In genomic region chr9:127874301-127875216, GRCh38 we compare ENCODE assay signal across 13 cellular contexts. TPM values are rescaled to one million over a fixed set of nuclear protein-coding genes. Genes with fewer than 3 reads are reported as not detected.
DNase-seq lines count a peak whose midpoint lies in the region; ATAC-seq and TF ChIP-seq lines count a peak whose summit lies in the region.
"Had no signal": no experiment of that assay in that cellular context is flagged by ENCODE, and none has a peak within 500 bp of the region (broad histone marks: within the 10 kb centered on the region; RNA-seq: fewer than 3 reads in every experiment).

No MANE protein-coding gene starts in this region.

- ATAC-seq in gastrocnemius medialis, result peak in 1 of 2 donors; percentile 33
- ATAC-seq in GM21423 (IDR thresholded peaks at IDR 0.05; ENCODE audit: unreplicated experiment), result no peak
- ATAC-seq in activated CD8-positive, alpha-beta T cell treated with anti-CD3 and anti-CD28 coated beads, Interleukin-2, amount 10 ng/mL, durations not matched to agents 7 days and 5 days, result no peak

- peaks cover 9% of the 10 kb centered on the region for H3K4me1 Mint-ChIP-seq in MCF 10A (ENCODE audit: insufficient read depth, unreplicated experiment)
- H3K4me1 Mint-ChIP-seq in activated CD4-positive, alpha-beta T cell treated with anti-CD3 and anti-CD28 coated beads, Interleukin-2, amount 10 ng/mL, durations not matched to agents 7 days and 5 days, result peaks cover 3% of the 10 kb centered on the region
- H3K4me1 Mint-ChIP-seq in activated CD8-positive, alpha-beta T cell treated with anti-CD3 and anti-CD28 coated beads, Interleukin-2, amount 10 ng/mL, durations not matched to agents 7 days and 5 days (ENCODE audit: low read depth), result peaks cover 6% of the 10 kb centered on the region

- no peaks in the 10 kb centered on the region for H3K9me3 ChIP-seq in BLaER1
- H3K9me3 ChIP-seq in right atrium auricular region, result no peaks in the 10 kb centered on the region
- H3K9me3 ChIP-seq in gastrocnemius medialis, result no peaks in the 10 kb centered on the region

- peak overlapping the region; percentile 63 for H3K27ac Mint-ChIP-seq in MCF 10A (ENCODE audit: low read depth, unreplicated experiment)
- H3K27ac Mint-ChIP-seq in activated CD4-positive, alpha-beta T cell treated with anti-CD3 and anti-CD28 coated beads, Interleukin-2, amount 10 ng/mL, durations not matched to agents 7 days and 5 days, result no peak overlapping the region
- H3K27ac Mint-ChIP-seq in activated CD8-positive, alpha-beta T cell treated with anti-CD3 and anti-CD28 coated beads, Interleukin-2, amount 10 ng/mL, durations not matched to agents 7 days and 5 days, result no peak overlapping the region
- H3K27ac Mint-ChIP-seq: immature natural killer cell had no signal

- CTCF ChIA-PET in MCF 10A (lab: Yijun Ruan, JAX), result interaction anchor here (0.7 to 1.9 kb wide), 7 partner anchors 21 to 139 kb away, joined by 3 to 7 read pairs (median 4); partner anchors contain the start of gene TOR2A
- CTCF ChIA-PET in activated CD4-positive, alpha-beta T cell treated with anti-CD3 and anti-CD28 coated beads, Interleukin-2, amount 10 ng/mL, durations not matched to agents 7 days and 5 days (lab: Charles Lee), result interaction anchor here (1.1 to 2.4 kb wide), 2 partner anchors 11 to 139 kb away, joined by 3 to 11 read pairs; partner anchors contain the start of gene TOR2A
- CTCF ChIA-PET in activated CD8-positive, alpha-beta T cell treated with anti-CD3 and anti-CD28 coated beads, Interleukin-2, amount 10 ng/mL, durations not matched to agents 7 days and 5 days (lab: Charles Lee), result interaction anchor here (0.8 kb wide), 1 partner anchor 46 kb away, joined by 3 read pairs; no protein-coding TSS in a partner anchor

- H3K4me1 ChIP-seq in BLaER1, result peaks cover 88% of the 10 kb centered on the region
- H3K4me1 ChIP-seq in right atrium auricular region, result peaks cover 2 to 64% of the 10 kb centered on the region in 2 donors
- H3K4me1 ChIP-seq in gastrocnemius medialis, result peaks cover 47 to 48% of the 10 kb centered on the region in 2 donors

- no TSS peak for BruUV-seq in MCF 10A (replicated peaks; lab: Mats Ljungman, UMichigan)

- peak overlapping the region; percentile 46 for H3K9ac ChIP-seq in BLaER1

- H3K4me3 ChIP-seq in BLaER1 (no peak overlapping the region), right atrium auricular region (peak overlapping the region; percentile 76 to 77), gastrocnemius medialis (peak overlapping the region; percentile 18 to 70 (median 36))

- TF ChIP-seq CTCF in MCF 10A (IDR thresholded peaks at IDR 0.05; ENCODE audit: unreplicated experiment) (no peak), right atrium auricular region (IDR thresholded peaks at IDR 0.05) (no peak), gastrocnemius medialis (IDR thresholded peaks at IDR 0.05 in 4 of 5, conservative IDR thresholded peaks at IDR 0.05 in 1 of 5) (no peak)

- peak overlapping the region; percentile 72 for H3K4me3 Mint-ChIP-seq in MCF 10A (ENCODE audit: unreplicated experiment)
- no peak overlapping the region for H3K4me3 Mint-ChIP-seq in activated CD4-positive, alpha-beta T cell treated with anti-CD3 and anti-CD28 coated beads, Interleukin-2, amount 10 ng/mL, durations not matched to agents 7 days and 5 days
- no peak overlapping the region for H3K4me3 Mint-ChIP-seq in activated CD8-positive, alpha-beta T cell treated with anti-CD3 and anti-CD28 coated beads, Interleukin-2, amount 10 ng/mL, durations not matched to agents 7 days and 5 days
- H3K4me3 Mint-ChIP-seq: immature natural killer cell had no signal

- H3K27me3 ChIP-seq in BLaER1 (peaks cover 23% of the 10 kb centered on the region), right atrium auricular region (no peaks in the 10 kb centered on the region), gastrocnemius medialis (no peaks in the 10 kb centered on the region)

- H3K9me3 Mint-ChIP-seq in MCF 10A (ENCODE audit: unreplicated experiment), result no peaks in the 10 kb centered on the region
- no peaks in the 10 kb centered on the region for H3K9me3 Mint-ChIP-seq in activated CD4-positive, alpha-beta T cell treated with anti-CD3 and anti-CD28 coated beads, Interleukin-2, amount 10 ng/mL, durations not matched to agents 7 days and 5 days
- H3K9me3 Mint-ChIP-seq in activated CD8-positive, alpha-beta T cell treated with anti-CD3 and anti-CD28 coated beads, Interleukin-2, amount 10 ng/mL, durations not matched to agents 7 days and 5 days (ENCODE audit: insufficient read depth), result no peaks in the 10 kb centered on the region
- H3K9me3 Mint-ChIP-seq: immature natural killer cell, neural crest cell had no signal

- H3K4me2 ChIP-seq in BLaER1, result peak overlapping the region; percentile 78

- no peaks in the 10 kb centered on the region for H3K27me3 Mint-ChIP-seq in MCF 10A (ENCODE audit: insufficient read depth, unreplicated experiment)
- H3K27me3 Mint-ChIP-seq in activated CD4-positive, alpha-beta T cell treated with anti-CD3 and anti-CD28 coated beads, Interleukin-2, amount 10 ng/mL, durations not matched to agents 7 days and 5 days, result peaks cover 4% of the 10 kb centered on the region
- peaks cover 3% of the 10 kb centered on the region for H3K27me3 Mint-ChIP-seq in activated CD8-positive, alpha-beta T cell treated with anti-CD3 and anti-CD28 coated beads, Interleukin-2, amount 10 ng/mL, durations not matched to agents 7 days and 5 days (ENCODE audit: low read depth)

- H3K27ac ChIP-seq in BLaER1 (peak overlapping the region; percentile 64), right atrium auricular region (peak overlapping the region; percentile 93 to 94), gastrocnemius medialis (peak overlapping the region; percentile 86 to 96 (median 91))

- POLR2A ChIA-PET in MCF 10A (lab: Yijun Ruan, JAX), result interaction anchor here (0.7 to 2.3 kb wide), 9 partner anchors 24 to 134 kb away, joined by 3 to 8 read pairs (median 3); partner anchors contain the start of genes FPGS and ST6GALNAC4
- POLR2A ChIA-PET in activated CD4-positive, alpha-beta T cell treated with anti-CD3 and anti-CD28 coated beads, Interleukin-2, amount 10 ng/mL, durations not matched to agents 7 days and 5 days (lab: Charles Lee), result no interaction called here
- POLR2A ChIA-PET in activated CD8-positive, alpha-beta T cell treated with anti-CD3 and anti-CD28 coated beads, Interleukin-2, amount 10 ng/mL, durations not matched to agents 7 days and 5 days (lab: Charles Lee), result no interaction called here

- intact Hi-C loops in MCF 10A (cut with micrococcal nuclease) (loop anchor here (1.0 kb wide), 1 partner anchor 47 kb away; no protein-coding TSS in a partner anchor), gastrocnemius medialis (cut with DNase I; ENCODE audit: low total_unique reads) (loop anchor here (5.0 kb wide), 3 partner anchors 87 to 287 kb away; partner anchors contain the start of gene CDK9)

- TF ChIP-seq POLR2A in gastrocnemius medialis (IDR thresholded peaks at IDR 0.05), result no peak

- H3K36me3 Mint-ChIP-seq in MCF 10A (ENCODE audit: insufficient read depth, unreplicated experiment), result peaks cover 11% of the 10 kb centered on the region
- no peaks in the 10 kb centered on the region for H3K36me3 Mint-ChIP-seq in activated CD4-positive, alpha-beta T cell treated with anti-CD3 and anti-CD28 coated beads, Interleukin-2, amount 10 ng/mL, durations not matched to agents 7 days and 5 days (ENCODE audit: low read depth)
- peaks cover 3% of the 10 kb centered on the region for H3K36me3 Mint-ChIP-seq in activated CD8-positive, alpha-beta T cell treated with anti-CD3 and anti-CD28 coated beads, Interleukin-2, amount 10 ng/mL, durations not matched to agents 7 days and 5 days (ENCODE audit: low read depth)

- peak; percentile 72 for DNase-seq in MCF 10A (ENCODE audit: unreplicated experiment)
- no peak for DNase-seq in right atrium auricular region (ENCODE audit: low spot score)
- DNase-seq in gastrocnemius medialis, result peak in 1 of 2 donors; percentile 47
- DNase-seq in activated CD4-positive, alpha-beta T cell treated with anti-CD3 and anti-CD28 coated beads, Interleukin-2, amount 10 ng/mL, durations not matched to agents 7 days and 5 days, result no peak
- no peak for DNase-seq in activated CD8-positive, alpha-beta T cell treated with anti-CD3 and anti-CD28 coated beads, Interleukin-2, amount 10 ng/mL, durations not matched to agents 7 days and 5 days
- DNase-seq in NCI-H1048 (lab: John Stamatoyannopoulos, UW), result no peak
- DNase-seq: activated T-cell treated with anti-CD3 and anti-CD28 coated beads for 4 hours; amniotic stem cell; immature natural killer cell; stimulated activated CD4-positive, alpha-beta T cell treated with anti-CD3 and anti-CD28 coated beads, Interleukin-1b, Interleukin-23, amount 100 ng/mL, for 48 hours had no signal

- H4K20me1 ChIP-seq in BLaER1, result no peaks in the 10 kb centered on the region

- in situ Hi-C loops in gastrocnemius medialis (cut with MboI; ENCODE audit: low sequenced_read_pairs in 4 of 4), result loop anchor here in 1 of 4 donors (5.0 kb wide), 1 partner anchor 137 kb away; the partner anchor contains the start of gene TOR2A

- peaks cover 3% of the 10 kb centered on the region; the same call in 1 of the 2 replicates for H3K36me3 ChIP-seq in BLaER1
- peaks cover 33% of the 10 kb centered on the region for H3K36me3 ChIP-seq in right atrium auricular region
- H3K36me3 ChIP-seq in gastrocnemius medialis, result peaks cover 0 to 30% of the 10 kb centered on the region in 2 donors

RNA-seq across cellular contexts. Expression of gene AK1, which starts 2.9 kb away (rescaled TPM):
- total RNA-seq in MCF 10A (2022) (75.9 and 94.3 TPM in 2 replicates), right atrium auricular region (100 to 1,000 TPM; 263 to 398 TPM), gastrocnemius medialis (100 to 1,000 TPM; 240 to 489 (median 359) TPM)
- 10 to 100 TPM; 53.7 to 62.3 TPM for total RNA-seq in activated CD4-positive, alpha-beta T cell treated with anti-CD3 and anti-CD28 coated beads, Interleukin-2, amount 10 ng/mL, durations not matched to agents 7 days and 5 days
- 10 to 100 TPM; 22.4 to 30.4 TPM for total RNA-seq in activated CD8-positive, alpha-beta T cell treated with anti-CD3 and anti-CD28 coated beads, Interleukin-2, amount 10 ng/mL, durations not matched to agents 7 days and 5 days

RNA-seq across cellular contexts. Expression of gene ENG, which starts 20.1 kb away (rescaled TPM):
- 19.2 and 22.1 TPM in 2 replicates for total RNA-seq in MCF 10A (2022)
- 100 to 1,000 TPM; 142 to 511 TPM for total RNA-seq in right atrium auricular region
- total RNA-seq in gastrocnemius medialis, result 10 to 100 TPM; 27.4 to 49.8 (median 32.6) TPM
- 10 to 100 TPM; 17.2 to 17.3 TPM for total RNA-seq in activated CD4-positive, alpha-beta T cell treated with anti-CD3 and anti-CD28 coated beads, Interleukin-2, amount 10 ng/mL, durations not matched to agents 7 days and 5 days
- total RNA-seq in activated CD8-positive, alpha-beta T cell treated with anti-CD3 and anti-CD28 coated beads, Interleukin-2, amount 10 ng/mL, durations not matched to agents 7 days and 5 days, result 10 to 100 TPM; 22.9 to 24.3 TPM

RNA-seq across cellular contexts. Expression of gene ST6GALNAC6, which starts 24.8 kb away (rescaled TPM):
- 16.5 and 17.6 TPM in 2 replicates for total RNA-seq in MCF 10A (2022)
- 100 to 1,000 TPM in 1 of 2 donors, 10 to 100 TPM in 1; 68.2 to 106 TPM for total RNA-seq in right atrium auricular region
- 10 to 100 TPM; 46.7 to 69.3 (median 56.9) TPM for total RNA-seq in gastrocnemius medialis
- total RNA-seq in activated CD4-positive, alpha-beta T cell treated with anti-CD3 and anti-CD28 coated beads, Interleukin-2, amount 10 ng/mL, durations not matched to agents 7 days and 5 days, result 100 to 1,000 TPM; 100 to 122 TPM
- total RNA-seq in activated CD8-positive, alpha-beta T cell treated with anti-CD3 and anti-CD28 coated beads, Interleukin-2, amount 10 ng/mL, durations not matched to agents 7 days and 5 days, result 10 to 100 TPM; 68.6 to 77.6 TPM

RNA-seq across cellular contexts. Expression of gene ST6GALNAC4, which starts 42.3 kb away (rescaled TPM):
- 36.3 and 39.5 TPM in 2 replicates for total RNA-seq in MCF 10A (2022)
- 10 to 100 TPM; 31.7 to 59.0 TPM for total RNA-seq in right atrium auricular region
- 10 to 100 TPM; 11.2 to 48.4 (median 23.6) TPM for total RNA-seq in gastrocnemius medialis
- total RNA-seq in activated CD4-positive, alpha-beta T cell treated with anti-CD3 and anti-CD28 coated beads, Interleukin-2, amount 10 ng/mL, durations not matched to agents 7 days and 5 days, result 10 to 100 TPM; 16.8 to 22.4 TPM
- 10 to 100 TPM; 37.0 to 39.7 TPM for total RNA-seq in activated CD8-positive, alpha-beta T cell treated with anti-CD3 and anti-CD28 coated beads, Interleukin-2, amount 10 ng/mL, durations not matched to agents 7 days and 5 days

RNA-seq across cellular contexts. Expression of gene PIP5KL1, which starts 56.0 kb away (rescaled TPM):
- total RNA-seq in MCF 10A (2022) (4.0 and 5.7 TPM in 2 replicates), right atrium auricular region (under 1 TPM in 1 of 2 donors, not detected in 1; 0.20 TPM), gastrocnemius medialis (1 to 10 TPM in 1 of 4 donors, not detected in 3; 4.2 TPM)
- total RNA-seq in activated CD4-positive, alpha-beta T cell treated with anti-CD3 and anti-CD28 coated beads, Interleukin-2, amount 10 ng/mL, durations not matched to agents 7 days and 5 days, result 1 to 10 TPM; 2.5 to 4.1 TPM
- total RNA-seq in activated CD8-positive, alpha-beta T cell treated with anti-CD3 and anti-CD28 coated beads, Interleukin-2, amount 10 ng/mL, durations not matched to agents 7 days and 5 days, result 1 to 10 TPM; 2.6 to 2.7 TPM
